32 cellular contexts compared by ENCODE assay signal in genomic region chr15:84391191-84391590, GRCh38.
"Had no signal": no experiment of that assay in that cellular context is flagged by ENCODE, and none has a peak within 500 bp of the region (broad histone marks: within the 10 kb centered on the region; RNA-seq: fewer than 3 reads in every experiment).

No MANE protein-coding gene starts in this region.

- DNase-seq: activated B cell treated with CpG ODN at 0.5 μM for 24 hours; activated CD4-positive, alpha-beta memory T cell treated with anti-CD3 and anti-CD28 coated beads for 36 hours; activated CD4-positive, alpha-beta T cell treated with anti-CD3 and anti-CD28 coated beads for 4 hours; activated CD4-positive, alpha-beta T cell treated with anti-CD3 and anti-CD28 coated beads, Interleukin-2, amount 50 U/mL, for 1 hour; activated CD4-positive, CD25-positive, alpha-beta regulatory T cell treated with anti-CD3 and anti-CD28 coated beads, Interleukin-2, amount 50 U/mL, for 72 hours; activated gamma-delta T cell; activated naive CD4-positive, alpha-beta T cell treated with Interleukin-2 at 50 U/mL for 16 hours; activated T-cell treated with anti-CD3 and anti-CD28 coated beads, Interleukin-2, amount 50 U/mL, for 72 hours; NCI-H1092 treated with DMSO at 0.1 percent for 48 hours; NCI-H1417; NCI-H146; NCI-H187; NCI-H2029 treated with DMSO at 0.1 percent for 48 hours; NCI-H2107; NCI-H2171; NCI-H510A; NCI-H526; NCI-H748 treated with DMSO at 0.1 percent for 48 hours; NK-92 treated with Interleukin-12 subunit alpha and Interleukin-12 subunit beta, amount 100 ng/mL, for 24 hours; PC-3; Right ventricle myocardium superior; RPMI8226; SW 1271; T-helper 1 cell; T-helper 2 cell; T-helper 9 cell had no signal

- H3K4me1 Mint-ChIP-seq: activated B cell treated with CpG ODN at 0.5 μM for 24 hours; activated naive CD4-positive, alpha-beta T cell treated with anti-CD3 and anti-CD28 coated beads, Interleukin-2, amount 50 U/mL, for 24 hours; activated T-helper 17 cell treated with anti-CD3 and anti-CD28 coated beads, Interleukin-2, amount 50 U/mL, for 72 hours; brain had no signal

- H3K27me3 ChIP-seq: Peyer's patch had no signal

- H3K36me3 ChIP-seq: Peyer's patch had no signal

- H3K27ac Mint-ChIP-seq: activated B cell treated with CpG ODN at 0.5 μM for 24 hours; activated CD4-positive, alpha-beta memory T cell treated with anti-CD3 and anti-CD28 coated beads for 36 hours; activated naive CD4-positive, alpha-beta T cell treated with anti-CD3 and anti-CD28 coated beads, Interleukin-2, amount 50 U/mL, for 24 hours; activated T-cell treated with anti-CD3 and anti-CD28 coated beads, Interleukin-2, amount 50 U/mL, for 72 hours; activated T-helper 17 cell treated with anti-CD3 and anti-CD28 coated beads, Interleukin-2, amount 50 U/mL, for 72 hours; brain had no signal

- H3K4me3 Mint-ChIP-seq: activated B cell treated with CpG ODN at 0.5 μM for 24 hours; activated CD4-positive, alpha-beta memory T cell treated with anti-CD3 and anti-CD28 coated beads for 36 hours; activated naive CD4-positive, alpha-beta T cell treated with anti-CD3 and anti-CD28 coated beads, Interleukin-2, amount 50 U/mL, for 24 hours; activated T-cell treated with anti-CD3 and anti-CD28 coated beads, Interleukin-2, amount 50 U/mL, for 72 hours; activated T-helper 17 cell treated with anti-CD3 and anti-CD28 coated beads, Interleukin-2, amount 50 U/mL, for 72 hours; brain had no signal

- H3K4me3 ChIP-seq: K562, Peyer's patch had no signal

- H3K27ac ChIP-seq: Peyer's patch, VCaP had no signal

- H3K9me3 ChIP-seq: Peyer's patch had no signal

- ATAC-seq: activated T-cell treated with anti-CD3 and anti-CD28 coated beads, Interleukin-2, amount 50 U/mL, for 72 hours; activated T-helper 17 cell treated with anti-CD3 and anti-CD28 coated beads, Interleukin-2, amount 50 U/mL, for 72 hours; K562; PC-3 had no signal

- H3K4me1 ChIP-seq: Peyer's patch had no signal

- H3K9me3 Mint-ChIP-seq: activated CD4-positive, alpha-beta memory T cell treated with anti-CD3 and anti-CD28 coated beads for 36 hours; activated naive CD4-positive, alpha-beta T cell treated with anti-CD3 and anti-CD28 coated beads, Interleukin-2, amount 50 U/mL, for 24 hours; activated T-cell treated with anti-CD3 and anti-CD28 coated beads, Interleukin-2, amount 50 U/mL, for 72 hours; activated T-helper 17 cell treated with anti-CD3 and anti-CD28 coated beads, Interleukin-2, amount 50 U/mL, for 72 hours had no signal

- H3K36me3 Mint-ChIP-seq: activated CD4-positive, alpha-beta memory T cell treated with anti-CD3 and anti-CD28 coated beads for 36 hours; activated naive CD4-positive, alpha-beta T cell treated with anti-CD3 and anti-CD28 coated beads, Interleukin-2, amount 50 U/mL, for 24 hours; brain had no signal
